Comparison of ENCODE assay signal across 7 cellular contexts in the genomic region with DNA sequence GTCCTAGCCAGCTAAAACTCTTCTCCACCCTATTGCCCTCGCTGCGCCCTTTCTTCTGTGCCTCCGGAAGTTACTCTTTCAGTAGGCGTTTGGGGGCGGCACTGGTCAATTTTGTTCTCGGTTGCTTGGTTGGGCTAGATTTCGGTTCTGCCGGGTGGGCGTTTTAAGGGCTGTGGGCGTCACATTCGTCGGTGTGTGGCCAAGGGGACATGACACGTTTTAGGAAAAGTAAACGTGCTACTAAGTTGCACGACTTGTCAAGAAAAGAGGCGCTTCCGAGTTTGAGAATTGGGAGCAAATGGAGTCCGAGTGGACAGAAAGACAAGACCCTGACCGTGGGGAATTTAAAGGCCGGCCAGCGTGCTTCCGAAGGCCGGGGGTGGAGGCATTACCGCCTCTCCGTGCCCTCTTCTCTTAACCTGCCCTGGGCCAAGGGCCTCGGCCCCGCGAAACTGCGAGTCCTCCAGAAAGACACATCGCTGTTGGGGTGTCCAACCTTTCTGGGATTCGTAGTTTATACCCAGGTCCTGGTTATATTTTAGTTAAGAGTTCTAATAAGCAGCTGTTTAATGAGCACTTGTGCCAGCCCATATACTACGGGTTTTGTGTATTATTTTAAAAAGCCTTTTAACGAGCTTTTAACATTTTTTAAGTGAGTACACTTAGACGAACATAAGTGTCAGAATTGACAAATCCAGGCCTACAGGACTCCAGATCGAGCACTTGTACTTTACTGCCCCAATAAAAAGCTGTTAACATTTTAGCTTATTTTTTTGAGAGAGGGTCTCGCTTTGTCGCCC. TPM values are rescaled to one million over a fixed set of nuclear protein-coding genes. Genes with fewer than 3 reads are reported as not detected.
DNase-seq lines count a peak whose midpoint lies in the region; ATAC-seq and TF ChIP-seq lines count a peak whose summit lies in the region.

No MANE protein-coding gene starts in this region.

- TF ChIP-seq EP300 in SK-N-SH (IDR thresholded peaks at IDR 0.05; ENCODE audit: borderline replicate concordance in 1 of 2, low read depth in 1 of 2, low read length in 1 of 2) = no peak

- H3K27me3 ChIP-seq in GM06990 (replicated peaks; ENCODE audit: control insufficient read depth, insufficient read depth, low read length) (no peaks in the 10 kb centered on the region), SK-N-SH (ENCODE audit: insufficient read depth) (no peaks in the 10 kb centered on the region)

- TF ChIP-seq RAD21 in SK-N-SH (IDR thresholded peaks at IDR 0.05; ENCODE audit: low read length) = peak; percentile 5; the same call in 1 of the 2 replicates

- H2AFZ ChIP-seq in SK-N-SH (ENCODE audit: low read depth) = peak overlapping the region; percentile 61; the same call in 1 of the 2 replicates

- H3K9me3 ChIP-seq in SK-N-SH = no peaks in the 10 kb centered on the region

- H3K27ac ChIP-seq in SK-N-SH (ENCODE audit: low read depth in 2 of 2, low read length in 1 of 2) = peak overlapping the region; percentile 96 to 99

- 9% methylated on average over 36 of the region's 37 CpGs for WGBS in SK-N-SH (ENCODE audit: low lambda C conversion rate)

- H3K4me3 ChIP-seq in GM06990 (replicated peaks; ENCODE audit: low read depth, low read length) = peak overlapping the region; percentile 81
- H3K4me3 ChIP-seq in SK-N-SH (ENCODE audit: low read depth in 2 of 2, low read length in 1 of 2) = peak overlapping the region; percentile 64 to 69
- H3K4me3 ChIP-seq in cardiac fibroblast (replicated peaks in 1 of 2; ENCODE audit: low read depth in 2 of 2, low read length in 2 of 2) = peak overlapping the region; percentile 83 to 93

- no peak for DNase-seq in GM06990 (ENCODE audit: extremely low read depth, insufficient read length)
- peak; percentile 92 for DNase-seq in HT1080 (ENCODE audit: low read depth)
- DNase-seq in SK-N-SH = peak; percentile 87
- DNase-seq in cardiac fibroblast (ENCODE audit: low read depth in 2 of 2) = peak in 1 of 2 donors; percentile 94
- peak; percentile 93 for DNase-seq in kidney glomerular epithelial cell (lab: John Stamatoyannopoulos, UW)
- peak; percentile 83 to 87 for DNase-seq in stimulated activated CD4-positive, alpha-beta T cell treated with anti-CD3 and anti-CD28 coated beads, Interleukin-2, amount 100 ng/mL, for 24 hours

- H3K36me3 ChIP-seq in GM06990 (ENCODE audit: control insufficient read depth, insufficient read depth, low read length) (peaks cover 13% of the 10 kb centered on the region), SK-N-SH (replicated peaks in 1 of 2; ENCODE audit: control insufficient read depth in 1 of 2, insufficient read depth in 2 of 2, low read length in 1 of 2) (peaks cover 20 to 24% of the 10 kb centered on the region in 2 experiments)

- no peaks in the 10 kb centered on the region for H4K20me1 ChIP-seq in SK-N-SH (ENCODE audit: insufficient read depth)

- CTCF ChIA-PET in SK-N-SH (lab: Yijun Ruan, JAX) = interaction anchor here (0.8 to 2.5 kb wide), 9 partner anchors 8 to 142 kb away, joined by 3 to 10 read pairs (median 5); a partner anchor contains a TSS

- H3K79me2 ChIP-seq in SK-N-SH (ENCODE audit: insufficient read depth) = peaks cover 81% of the 10 kb centered on the region

- no peaks in the 10 kb centered on the region for H3K9me2 ChIP-seq in SK-N-SH

- peak overlapping the region; percentile 94 for H3K9ac ChIP-seq in SK-N-SH

- H3K4me1 ChIP-seq in SK-N-SH (ENCODE audit: control insufficient read depth in 1 of 2, insufficient read depth in 2 of 2, low read depth in 1 of 2, low read length in 1 of 2) = peaks cover 7 to 11% of the 10 kb centered on the region in 2 experiments; a peak in 3 of 4 replicates

- H3K4me2 ChIP-seq in SK-N-SH = peak overlapping the region; percentile 81

- peaks cover 24% of the 10 kb centered on the region for H3F3A ChIP-seq in SK-N-SH (replicated peaks; ENCODE audit: insufficient read depth)

- POLR2A ChIA-PET in SK-N-SH (lab: Yijun Ruan, JAX) = interaction anchor here (0.7 to 2.8 kb wide), 10 partner anchors 8 to 162 kb away, joined by 3 to 20 read pairs (median 6); a partner anchor contains a TSS

- peak; percentile 26 for TF ChIP-seq CTCF in GM06990 (IDR thresholded peaks at IDR 0.05; ENCODE audit: insufficient read depth, low read length, poor library complexity, severe bottlenecking)
- TF ChIP-seq CTCF in SK-N-SH (IDR thresholded peaks at IDR 0.05) = no peak
- no peak for TF ChIP-seq CTCF in cardiac fibroblast (IDR thresholded peaks at IDR 0.05; ENCODE audit: low read depth, low read length)

- peak; percentile 54 for ATAC-seq in GM21381 (IDR thresholded peaks at IDR 0.05; ENCODE audit: unreplicated experiment)

TF ChIP-seq in SK-N-SH, 30 proteins besides CTCF, POLR2A, EP300 and RAD21 (continues in another document):
- peak; percentile 69 for TF ChIP-seq TAF1 (IDR thresholded peaks at IDR 0.05; ENCODE audit: borderline replicate concordance, low read depth, low read length)
- peak; percentile 84; the same call in 1 of the 2 replicates for TF ChIP-seq POLR2AphosphoS5 (IDR thresholded peaks at IDR 0.05; ENCODE audit: low read depth, low read length)
- no peak for TF ChIP-seq EZH2phosphoT487 (IDR thresholded peaks at IDR 0.05; ENCODE audit: borderline replicate concordance, low read depth)
- TF ChIP-seq JUND (IDR thresholded peaks at IDR 0.05) = no peak
- no peak for TF ChIP-seq NRF1 (IDR thresholded peaks at IDR 0.05; ENCODE audit: low read depth, low read length)
- TF ChIP-seq, protein P1, sequence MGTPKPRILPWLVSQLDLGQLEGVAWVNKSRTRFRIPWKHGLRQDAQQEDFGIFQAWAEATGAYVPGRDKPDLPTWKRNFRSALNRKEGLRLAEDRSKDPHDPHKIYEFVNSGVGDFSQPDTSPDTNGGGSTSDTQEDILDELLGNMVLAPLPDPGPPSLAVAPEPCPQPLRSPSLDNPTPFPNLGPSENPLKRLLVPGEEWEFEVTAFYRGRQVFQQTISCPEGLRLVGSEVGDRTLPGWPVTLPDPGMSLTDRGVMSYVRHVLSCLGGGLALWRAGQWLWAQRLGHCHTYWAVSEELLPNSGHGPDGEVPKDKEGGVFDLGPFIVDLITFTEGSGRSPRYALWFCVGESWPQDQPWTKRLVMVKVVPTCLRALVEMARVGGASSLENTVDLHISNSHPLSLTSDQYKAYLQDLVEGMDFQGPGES (IDR thresholded peaks at IDR 0.05; ENCODE audit: low read depth, low read length) = no peak
- no peak for TF ChIP-seq SMC3 (IDR thresholded peaks at IDR 0.05; ENCODE audit: low read depth, low read length)
- no peak for TF ChIP-seq GATA2 (CRISPR knock-in tag; IDR thresholded peaks at IDR 0.05)
- TF ChIP-seq TEAD4 (IDR thresholded peaks at IDR 0.05; ENCODE audit: borderline replicate concordance, insufficient read depth) = no peak
- no peak for TF ChIP-seq FOXJ3 (CRISPR knock-in tag; IDR thresholded peaks at IDR 0.05)
- TF ChIP-seq RXRA (IDR thresholded peaks at IDR 0.05; ENCODE audit: borderline replicate concordance, low read depth) = peak; percentile 58; the same call in 1 of the 2 replicates
- TF ChIP-seq TCF12 (IDR thresholded peaks at IDR 0.05) = no peak
- TF ChIP-seq, protein P2, sequence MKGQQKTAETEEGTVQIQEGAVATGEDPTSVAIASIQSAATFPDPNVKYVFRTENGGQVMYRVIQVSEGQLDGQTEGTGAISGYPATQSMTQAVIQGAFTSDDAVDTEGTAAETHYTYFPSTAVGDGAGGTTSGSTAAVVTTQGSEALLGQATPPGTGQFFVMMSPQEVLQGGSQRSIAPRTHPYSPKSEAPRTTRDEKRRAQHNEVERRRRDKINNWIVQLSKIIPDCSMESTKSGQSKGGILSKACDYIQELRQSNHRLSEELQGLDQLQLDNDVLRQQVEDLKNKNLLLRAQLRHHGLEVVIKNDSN (IDR thresholded peaks at IDR 0.05; ENCODE audit: borderline replicate concordance, low read depth) = no peak
- TF ChIP-seq RFX5 (IDR thresholded peaks at IDR 0.05; ENCODE audit: low read length) = no peak

RNA-seq across cellular contexts. Expression of a gene that starts 0.7 kb away (rescaled TPM):
- 196 and 211 TPM in 2 replicates for total RNA-seq in HT1080 (2014; rRNA removed; shearing (Covaris generic))
- 203 and 214 TPM in 2 replicates for polyA plus RNA-seq in HT1080 (2015; cell fraction: cytosol; rRNA removed)
- polyA plus RNA-seq in HT1080 (2015; cell fraction: nucleus; rRNA removed) = 441 and 448 TPM in 2 replicates
- 100 and 220 TPM in 2 replicates for polyA plus RNA-seq in SK-N-SH (2012; rRNA removed)
- 94.0 and 118 TPM in 2 replicates for polyA plus RNA-seq in SK-N-SH (2012; cell fraction: cytosol; rRNA removed)
- 475 and 741 TPM in 2 replicates for polyA plus RNA-seq in SK-N-SH (2012; cell fraction: nucleus; rRNA removed)

RNA-seq across cellular contexts. Expression of a gene that starts 2.6 kb away (rescaled TPM):
- total RNA-seq in HT1080 (2014; rRNA removed; shearing (Covaris generic)) = 1.8 and 2.5 TPM in 2 replicates
- 1.5 and 1.9 TPM in 2 replicates for polyA plus RNA-seq in HT1080 (2015; cell fraction: cytosol; rRNA removed)
- 2.3 and 3.1 TPM in 2 replicates for polyA plus RNA-seq in HT1080 (2015; cell fraction: nucleus; rRNA removed)
- 6.8 and 7.2 TPM in 2 replicates for polyA plus RNA-seq in SK-N-SH (2012; rRNA removed)
- 3.9 and 6.0 TPM in 2 replicates for polyA plus RNA-seq in SK-N-SH (2012; cell fraction: cytosol; rRNA removed)
- 4.1 and 6.1 TPM in 2 replicates for polyA plus RNA-seq in SK-N-SH (2012; cell fraction: nucleus; rRNA removed)

RNA-seq across cellular contexts. Expression of a gene that starts 7.5 kb away (rescaled TPM):
- total RNA-seq in HT1080 (2014; rRNA removed; shearing (Covaris generic)) = 21.8 and 22.8 TPM in 2 replicates
- polyA plus RNA-seq in HT1080 (2015; cell fraction: cytosol; rRNA removed) = 14.4 and 15.2 TPM in 2 replicates
- 10.2 and 10.3 TPM in 2 replicates for polyA plus RNA-seq in HT1080 (2015; cell fraction: nucleus; rRNA removed)
- 10.3 and 11.5 TPM in 2 replicates for polyA plus RNA-seq in SK-N-SH (2012; rRNA removed)
- polyA plus RNA-seq in SK-N-SH (2012; cell fraction: cytosol; rRNA removed) = 8.9 and 10.2 TPM in 2 replicates
- polyA plus RNA-seq in SK-N-SH (2012; cell fraction: nucleus; rRNA removed) = 7.4 and 8.3 TPM in 2 replicates

RNA-seq across cellular contexts. Expression of a gene that starts 11.7 kb away (rescaled TPM):
- 37.5 and 38.5 TPM in 2 replicates for total RNA-seq in HT1080 (2014; rRNA removed; shearing (Covaris generic))
- 27.2 and 34.0 TPM in 2 replicates for polyA plus RNA-seq in HT1080 (2015; cell fraction: cytosol; rRNA removed)
- polyA plus RNA-seq in HT1080 (2015; cell fraction: nucleus; rRNA removed) = 28.1 and 32.0 TPM in 2 replicates
- 18.3 and 19.1 TPM in 2 replicates for polyA plus RNA-seq in SK-N-SH (2012; rRNA removed)
- 14.7 and 16.1 TPM in 2 replicates for polyA plus RNA-seq in SK-N-SH (2012; cell fraction: cytosol; rRNA removed)
- polyA plus RNA-seq in SK-N-SH (2012; cell fraction: nucleus; rRNA removed) = 22.2 and 29.8 TPM in 2 replicates

RNA-seq across cellular contexts. Expression of a gene that starts 12.8 kb away (rescaled TPM):
- 272 and 357 TPM in 2 replicates for total RNA-seq in HT1080 (2014; rRNA removed; shearing (Covaris generic))
- 371 and 390 TPM in 2 replicates for polyA plus RNA-seq in HT1080 (2015; cell fraction: cytosol; rRNA removed)
- 224 and 255 TPM in 2 replicates for polyA plus RNA-seq in HT1080 (2015; cell fraction: nucleus; rRNA removed)
- 97.3 and 101 TPM in 2 replicates for polyA plus RNA-seq in SK-N-SH (2012; rRNA removed)
- polyA plus RNA-seq in SK-N-SH (2012; cell fraction: cytosol; rRNA removed) = 78.4 and 88.7 TPM in 2 replicates
- 196 and 229 TPM in 2 replicates for polyA plus RNA-seq in SK-N-SH (2012; cell fraction: nucleus; rRNA removed)
